In genomic region chr11:9969068-9969467, GRCh38 we compare ENCODE assay signal across 17 cellular contexts.
A peak's percentile ranks its signal among the peaks of the same experiment; 100 is the strongest.
DNase-seq lines count a peak whose midpoint lies in the region; ATAC-seq, FAIRE-seq and TF ChIP-seq lines count a peak whose summit lies in the region.
"Had no signal": no experiment of that assay in that cellular context is flagged by ENCODE, and none has a peak within 500 bp of the region (broad histone marks: within the 10 kb centered on the region; RNA-seq: fewer than 3 reads in every experiment).

No MANE protein-coding gene starts in this region.

- no peak for TF ChIP-seq EP300 in A549 (IDR thresholded peaks at IDR 0.05)

- no peaks in the 10 kb centered on the region for H3K9me3 ChIP-seq in A549
- H3K9me3 ChIP-seq: BLaER1 treated with 17β-estradiol and CSF1 and Interleukin-3, amounts not matched to agents 10 nM and 100 nM; HAP-1 had no signal

- WGBS in A549 (ENCODE audit: missing lambda C conversion rate), result 40% methylated on average over 2 of the region's 2 CpGs

- peaks cover 28% of the 10 kb centered on the region for H3K4me1 ChIP-seq in A549
- H3K4me1 ChIP-seq: BLaER1 treated with 17β-estradiol and CSF1 and Interleukin-3, amounts not matched to agents 10 nM and 100 nM had no signal

- no peak for TF ChIP-seq CTCF in A549 (IDR thresholded peaks at IDR 0.05)

- no peak overlapping the region for H3K4me3 ChIP-seq in A549
- H3K4me3 ChIP-seq: BLaER1 treated with 17β-estradiol and CSF1 and Interleukin-3, amounts not matched to agents 10 nM and 100 nM; HAP-1 had no signal

- H3K27ac ChIP-seq in A549, result peak overlapping the region; percentile 40 to 48; a peak in 5 of 6 replicates
- H3K27ac ChIP-seq: BLaER1 treated with 17β-estradiol and CSF1 and Interleukin-3, amounts not matched to agents 10 nM and 100 nM had no signal

- TF ChIP-seq RAD21 in A549 (conservative IDR thresholded peaks at IDR 0.05 in 1 of 2, IDR thresholded peaks at IDR 0.05 in 1 of 2), result no peak

- peak in 1 of 2 experiments; percentile 40; a peak in 1 of 6 replicates for ATAC-seq in A549
- no peak for ATAC-seq in HG03439 (IDR thresholded peaks at IDR 0.05; ENCODE audit: unreplicated experiment)
- no peak for ATAC-seq in GM21381 (IDR thresholded peaks at IDR 0.05; ENCODE audit: unreplicated experiment)
- no peak for ATAC-seq in GM18519 (IDR thresholded peaks at IDR 0.05; ENCODE audit: low FRiP score, unreplicated experiment)
- no peak for ATAC-seq in GM21515 (IDR thresholded peaks at IDR 0.05; ENCODE audit: unreplicated experiment)
- ATAC-seq: CD8-positive, alpha-beta T cell had no signal

- POLR2A ChIA-PET in A549 (lab: Yijun Ruan, JAX), result no interaction called here

- H3K4me2 ChIP-seq in A549, result peak overlapping the region; percentile 5; the same call in 1 of the 3 replicates
- H3K4me2 ChIP-seq: BLaER1 treated with 17β-estradiol and CSF1 and Interleukin-3, amounts not matched to agents 10 nM and 100 nM had no signal

- CTCF ChIA-PET in A549 (lab: Yijun Ruan, JAX), result interaction anchor here (0.8 to 6.1 kb wide), 7 partner anchors 10 to 551 kb away, joined by 3 to 53 read pairs (median 4); no protein-coding TSS in a partner anchor

- DNase-seq in A549 (ENCODE audit: low read depth in 1 of 2, low spot score in 1 of 2), result peak in 1 of 2 experiments; percentile 11
- no peak for DNase-seq in HTR-8/SVneo (ENCODE audit: insufficient read length, low spot score)
- peak; percentile 24 for DNase-seq in amniotic epithelial cell (ENCODE audit: low read depth)
- DNase-seq in iris pigment epithelial cell (ENCODE audit: low read depth), result peak; percentile 35
- DNase-seq: 8988T; Calu3; CD8-positive, alpha-beta T cell; DMS79 treated with DMSO at 0.1 percent for 48 hours; GF-D8; GOT3; KBM-7 had no signal

- TF ChIP-seq POLR2A in A549 (IDR thresholded peaks at IDR 0.05; ENCODE audit: low read length), result no peak

- FAIRE-seq in A549 (lab: Jason Lieb, UNC), result no peak
- FAIRE-seq in HTR-8/SVneo (lab: Jason Lieb, UNC), result peak; percentile 38

TF ChIP-seq in A549, 52 proteins besides CTCF, POLR2A, EP300 and RAD21:
- TF ChIP-seq RFX5 (IDR thresholded peaks at IDR 0.05), result no peak
- TF ChIP-seq CHD2 (IDR thresholded peaks at IDR 0.05; ENCODE audit: low read length, partially characterized antibody), result no peak
- TF ChIP-seq RCOR1 (IDR thresholded peaks at IDR 0.05; ENCODE audit: low read depth, low read length), result no peak
- TF ChIP-seq NPAS2 (CRISPR knock-in tag; IDR thresholded peaks at IDR 0.05; ENCODE audit: borderline replicate concordance), result no peak
- TF ChIP-seq POLR2AphosphoS2 (conservative IDR thresholded peaks at IDR 0.05; ENCODE audit: low read length), result no peak
- TF ChIP-seq JUNB (IDR thresholded peaks at IDR 0.05), result no peak
- no peak for TF ChIP-seq FOSB (CRISPR knock-in tag; IDR thresholded peaks at IDR 0.05)
- no peak for TF ChIP-seq TP53 (CRISPR knock-in tag; IDR thresholded peaks at IDR 0.05)
- no peak for TF ChIP-seq HMGXB4 (CRISPR knock-in tag; IDR thresholded peaks at IDR 0.05; ENCODE audit: borderline replicate concordance)
- TF ChIP-seq E2F6 (IDR thresholded peaks at IDR 0.05; ENCODE audit: borderline replicate concordance, low read depth), result no peak
- no peak for TF ChIP-seq ELK1 (IDR thresholded peaks at IDR 0.05; ENCODE audit: low read depth, low read length)
- TF ChIP-seq GATA3 (IDR thresholded peaks at IDR 0.05; ENCODE audit: borderline replicate concordance), result no peak
- TF ChIP-seq RNF2 (IDR thresholded peaks at IDR 0.05; ENCODE audit: borderline replicate concordance, low read depth), result no peak
- no peak for TF ChIP-seq PHF8 (IDR thresholded peaks at IDR 0.05; ENCODE audit: borderline replicate concordance, low read depth)
- no peak for TF ChIP-seq HES2 (IDR thresholded peaks at IDR 0.05)
- TF ChIP-seq NFE2L2 (conservative IDR thresholded peaks at IDR 0.05; ENCODE audit: low read length), result no peak
- TF ChIP-seq HOXB13 (CRISPR knock-in tag; IDR thresholded peaks at IDR 0.05; ENCODE audit: low read depth), result no peak
